ENCODE assay signal across 8 cellular contexts in the genomic region with DNA sequence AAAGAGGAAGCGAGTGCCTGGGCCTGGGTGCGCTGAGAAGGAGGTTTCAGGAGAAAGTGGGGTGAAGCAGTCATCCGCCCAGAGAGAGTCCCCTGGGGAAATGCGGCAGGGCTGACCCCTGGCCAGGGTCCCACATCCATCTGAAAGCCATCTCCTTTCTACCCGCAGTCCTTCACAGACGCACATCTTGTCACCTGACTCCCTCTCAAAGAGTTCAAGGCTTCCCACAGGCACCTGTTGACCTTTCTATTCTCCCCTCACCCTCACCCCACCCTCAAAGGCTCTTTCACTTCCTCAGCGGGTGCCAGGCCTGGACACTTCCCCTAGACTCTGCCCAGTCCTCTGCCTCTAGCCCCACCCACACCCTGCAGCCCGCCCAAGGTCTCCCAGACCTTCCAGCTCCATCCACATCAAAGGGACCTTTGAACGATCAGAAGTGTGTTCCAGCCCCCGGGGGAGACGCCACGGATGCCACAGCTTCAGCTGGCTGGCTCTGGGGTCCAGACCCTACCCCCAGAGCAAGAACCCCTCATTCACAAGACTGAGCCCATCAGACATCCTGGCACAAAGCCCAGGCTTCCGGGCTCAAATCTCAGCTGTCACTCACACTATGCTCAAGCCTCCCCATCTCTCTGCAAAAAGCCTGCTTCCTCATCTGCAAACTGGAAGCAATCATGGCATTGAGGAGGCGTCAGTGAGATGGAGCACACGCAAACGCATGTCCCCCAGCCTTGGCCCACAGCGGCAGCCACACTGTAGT. TPM values are rescaled to one million over a fixed set of nuclear protein-coding genes. Genes with fewer than 3 reads are reported as not detected.
DNase-seq lines count a peak whose midpoint lies in the region; ATAC-seq and TF ChIP-seq lines count a peak whose summit lies in the region.

No MANE protein-coding gene starts in this region.

- peaks cover 32% of the 10 kb centered on the region for H3K79me2 ChIP-seq in SU-DHL-6 (ENCODE audit: insufficient read depth, low read length)
- H3K79me2 ChIP-seq in osteoblast (ENCODE audit: insufficient read depth, low read length) = peaks cover 57% of the 10 kb centered on the region

- DNase-seq in CD1c-positive myeloid dendritic cell (ENCODE audit: extremely low spot score) = peak; percentile 92
- DNase-seq in GM19238 (ENCODE audit: insufficient read length, low spot score) = peak; percentile 86
- peak; percentile 14 for DNase-seq in effector CD8-positive, alpha-beta T cell (lab: John Stamatoyannopoulos, UW)
- DNase-seq in osteoblast (ENCODE audit: insufficient read length, low spot score, missing footprints) = peak; percentile 91
- DNase-seq in NCI-H2171 (lab: John Stamatoyannopoulos, UW) = no peak
- no peak for DNase-seq in DMS79 treated with DMSO at 0.1 percent for 48 hours (lab: John Stamatoyannopoulos, UW)

- peak overlapping the region; percentile 91 for H3K9ac ChIP-seq in SU-DHL-6 (ENCODE audit: low read length)

- no peak overlapping the region for H2AFZ ChIP-seq in SU-DHL-6 (ENCODE audit: low read depth, low read length, severe bottlenecking)
- no peak overlapping the region for H2AFZ ChIP-seq in osteoblast (ENCODE audit: low read length)

- H3K27ac ChIP-seq in SU-DHL-6 (ENCODE audit: low read depth, low read length) (peak overlapping the region; percentile 86), osteoblast (ENCODE audit: low read depth, low read length) (peak overlapping the region; percentile 78)

- no peaks in the 10 kb centered on the region for H3K9me2 ChIP-seq in SU-DHL-6 (replicated peaks; ENCODE audit: insufficient read depth, low read length)

- peaks cover 21% of the 10 kb centered on the region for H3K4me1 ChIP-seq in osteoblast (ENCODE audit: insufficient read depth, low read length)

- peak overlapping the region; percentile 86 for H3K4me2 ChIP-seq in SU-DHL-6 (ENCODE audit: low read depth, low read length, poor library complexity, severe bottlenecking)
- peak overlapping the region; percentile 92 for H3K4me2 ChIP-seq in osteoblast (ENCODE audit: insufficient read depth, low read length)

- H3F3A ChIP-seq in SU-DHL-6 (ENCODE audit: insufficient read depth) = peaks cover 12% of the 10 kb centered on the region

- H3K4me3 ChIP-seq in SU-DHL-6 (ENCODE audit: insufficient read depth, low read length, poor library complexity, severe bottlenecking) (peak overlapping the region; percentile 74), osteoblast (ENCODE audit: insufficient read depth, low read length) (peak overlapping the region; percentile 90)

- H3K9me3 ChIP-seq in SU-DHL-6 (ENCODE audit: insufficient read depth, low read length) = no peaks in the 10 kb centered on the region
- H3K9me3 ChIP-seq in osteoblast (ENCODE audit: low read depth, low read length) = no peaks in the 10 kb centered on the region

- H3K36me3 ChIP-seq in SU-DHL-6 (ENCODE audit: low read length) = no peaks in the 10 kb centered on the region
- peaks cover 40% of the 10 kb centered on the region for H3K36me3 ChIP-seq in osteoblast (ENCODE audit: insufficient read depth, low read length)

- H4K20me1 ChIP-seq in SU-DHL-6 (ENCODE audit: low read depth, low read length) (0 out of 2 replicates have a peak, but pooled peaks cover 3% of the 10 kb centered on the region), osteoblast (ENCODE audit: insufficient read depth, low read length) (peaks cover 24% of the 10 kb centered on the region)

- TF ChIP-seq CTCF in SU-DHL-6 (IDR thresholded peaks at IDR 0.05; ENCODE audit: insufficient read depth, low read length, poor library complexity, severe bottlenecking) = no peak
- no peak for TF ChIP-seq CTCF in osteoblast (IDR thresholded peaks at IDR 0.05; ENCODE audit: extremely low read depth, low read depth, low read length)

- ATAC-seq in HG03108 (IDR thresholded peaks at IDR 0.05; ENCODE audit: unreplicated experiment) = peak; percentile 64

- H3K27me3 ChIP-seq in SU-DHL-6 (ENCODE audit: low read length) = no peaks in the 10 kb centered on the region
- no peaks in the 10 kb centered on the region for H3K27me3 ChIP-seq in osteoblast (ENCODE audit: insufficient read depth, low read length)

RNA-seq across cellular contexts. Expression of a gene that starts 2.1 kb away (rescaled TPM):
- total RNA-seq in osteoblast = 223 and 264 TPM in 2 replicates

RNA-seq across cellular contexts. Expression of a gene that starts 14.3 kb away (rescaled TPM):
- not detected in 2 replicates for total RNA-seq in osteoblast

RNA-seq across cellular contexts. Expression of a gene that starts 23.9 kb away (rescaled TPM):
- 41.3 and 46.7 TPM in 2 replicates for total RNA-seq in osteoblast

RNA-seq across cellular contexts. Expression of a gene that starts 27.2 kb away (rescaled TPM):
- total RNA-seq in osteoblast = 19.5 and 23.0 TPM in 2 replicates

RNA-seq across cellular contexts. Expression of a gene that starts 37.6 kb away (rescaled TPM):
- 68.4 and 72.2 TPM in 2 replicates for total RNA-seq in osteoblast

Comparison
In these comparisons a context has a peak if more than half of its experiments do, and no peak if none do; other contexts are left out.
1. DNase-seq: peak in CD1c-positive myeloid dendritic cell (single experiment), GM19238 (single experiment), effector CD8-positive, alpha-beta T cell (single experiment) and osteoblast (single experiment); none in NCI-H2171 (single experiment) and DMS79 treated with DMSO at 0.1 percent for 48 hours (single experiment).